Comparison of ENCODE assay signal across 9 cellular contexts in genomic region chr2:43482974-43483373, GRCh38.
DNase-seq lines count a peak whose midpoint lies in the region; ATAC-seq and TF ChIP-seq lines count a peak whose summit lies in the region.
"Had no signal": no experiment of that assay in that cellular context is flagged by ENCODE, and none has a peak within 500 bp of the region (broad histone marks: within the 10 kb centered on the region; RNA-seq: fewer than 3 reads in every experiment).

No MANE protein-coding gene starts in this region.

- intact Hi-C loops in stomach (cut with DNase I; ENCODE audit: low total_unique reads): no loop called here
- intact Hi-C loops in left lung (cut with DNase I): loop anchor here in 1 of 2 donors (10.0 kb wide), 2 partner anchors 248 to 538 kb away; no protein-coding TSS in a partner anchor

- H3K4me1 ChIP-seq in stomach: peaks cover 4 to 66% (median 24%) of the 10 kb centered on the region in 4 donors
- H3K4me1 ChIP-seq in left lung: peaks cover 0 to 22% of the 10 kb centered on the region in 2 donors

- H3K4me3 ChIP-seq in stomach (no peak overlapping the region), left lung (no peak overlapping the region)

- no peaks in the 10 kb centered on the region for H3K9me3 ChIP-seq in stomach
- no peaks in the 10 kb centered on the region for H3K9me3 ChIP-seq in left lung

- peak; percentile 73 for DNase-seq in fibroblast of gingiva (ENCODE audit: low read depth)
- no peak for DNase-seq in stomach
- no peak for DNase-seq in left lung
- no peak for DNase-seq in activated CD4-positive, CD25-positive, alpha-beta regulatory T cell treated with anti-CD3 and anti-CD28 coated beads, Interleukin-2, amount 50 U/mL, for 72 hours
- no peak for DNase-seq in retina
- DNase-seq in amniotic stem cell (lab: John Stamatoyannopoulos, UW): no peak
- DNase-seq: effector CD4-positive, alpha-beta T cell had no signal

- TF ChIP-seq POLR2A in stomach (IDR thresholded peaks at IDR 0.05): no peak

- TF ChIP-seq EP300 in stomach (IDR thresholded peaks at IDR 0.05): no peak

- H3K27me3 ChIP-seq in stomach: no peaks in the 10 kb centered on the region
- H3K27me3 ChIP-seq in left lung: no peaks in the 10 kb centered on the region

- WGBS in stomach, 5 donors: 15 to 26% (median 24%) methylated on average over 4 of the region's 4 CpGs

- H3K36me3 ChIP-seq in stomach (peaks cover 0 to 4% (median 2%) of the 10 kb centered on the region in 4 donors), left lung (no peaks in the 10 kb centered on the region)

- no peak for TF ChIP-seq CTCF in stomach (IDR thresholded peaks at IDR 0.05)
- TF ChIP-seq CTCF in left lung (IDR thresholded peaks at IDR 0.05): no peak

- H3K27ac ChIP-seq in stomach: peak overlapping the region in 4 of 5 donors; percentile 3 to 71 (median 63)
- no peak overlapping the region for H3K27ac ChIP-seq in left lung

- ATAC-seq in GM19467 (IDR thresholded peaks at IDR 0.05; ENCODE audit: unreplicated experiment): peak; percentile 59
- peak; percentile 54 for ATAC-seq in HG03520 (IDR thresholded peaks at IDR 0.05; ENCODE audit: unreplicated experiment)
- no peak for ATAC-seq in left lung

Comparison
In these comparisons a context has a peak if more than half of its experiments do, and no peak if none do; other contexts are left out.
1. H3K27ac ChIP-seq: peak in stomach (4 of 5); none in left lung (0 of 2).